21 cellular contexts compared by ENCODE assay signal in the genomic region with DNA sequence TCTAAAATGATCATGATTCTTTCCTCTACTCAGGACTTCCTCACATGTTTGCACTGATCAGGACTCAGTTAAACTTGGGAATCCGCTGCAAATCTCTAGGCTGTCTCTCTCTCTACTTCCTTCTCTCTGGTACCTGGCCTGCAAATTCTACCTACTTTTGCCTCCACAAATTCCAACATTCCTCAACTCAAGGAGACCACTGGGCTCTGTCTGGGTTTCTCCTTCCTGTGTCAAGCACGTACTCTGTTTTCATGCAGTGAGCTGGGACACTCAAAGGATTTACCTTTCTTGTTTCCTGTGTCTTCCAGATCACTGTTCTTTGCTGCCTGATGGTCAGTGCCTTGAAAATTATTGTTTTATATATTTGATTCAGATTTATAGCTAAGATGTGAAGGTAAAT. TPM values are rescaled to one million over a fixed set of nuclear protein-coding genes. Genes with fewer than 3 reads are reported as not detected.
DNase-seq lines count a peak whose midpoint lies in the region; ATAC-seq and TF ChIP-seq lines count a peak whose summit lies in the region.
"Had no signal": no experiment of that assay in that cellular context is flagged by ENCODE, and none has a peak within 500 bp of the region (broad histone marks: within the 10 kb centered on the region; RNA-seq: fewer than 3 reads in every experiment).

No MANE protein-coding gene starts in this region.

- H3K27ac ChIP-seq in HCT116 (ENCODE audit: low read depth, low read length), result no peak overlapping the region
- H3K27ac ChIP-seq: A549; BLaER1 treated with 17β-estradiol and CSF1 and Interleukin-3, amounts not matched to agents 10 nM and 100 nM had no signal

- H3K36me3 Mint-ChIP-seq in nephron progenitor cell (ENCODE audit: low read depth), result no peaks in the 10 kb centered on the region
- H3K36me3 Mint-ChIP-seq: CD14-positive monocyte; CD8-positive, alpha-beta memory T cell had no signal

- no peak overlapping the region for H2AFZ ChIP-seq in HCT116 (ENCODE audit: low read depth, low read length, poor library complexity, severe bottlenecking)

- RAD21 ChIA-PET in HCT116 (lab: Charles Lee; ENCODE audit: low non-redundant PET in 1 of 2, low total read pairs in 2 of 2, uncharacterized antibody in 2 of 2, unreplicated experiment in 2 of 2), result no interaction called here

- no peak for TF ChIP-seq RAD21 in HCT116 (IDR thresholded peaks at IDR 0.05; ENCODE audit: low read depth)

- no peaks in the 10 kb centered on the region for H3K4me1 Mint-ChIP-seq in nephron progenitor cell
- H3K4me1 Mint-ChIP-seq: CD8-positive, alpha-beta memory T cell had no signal

- peaks cover 0 to 22% of the 10 kb centered on the region in 2 experiments; a peak in 2 of 4 replicates for H3K4me1 ChIP-seq in HCT116 (ENCODE audit: control insufficient read depth in 1 of 2, insufficient read depth in 2 of 2, low read length in 2 of 2)
- H3K4me1 ChIP-seq: A549; BE2C; BLaER1 treated with 17β-estradiol and CSF1 and Interleukin-3, amounts not matched to agents 10 nM and 100 nM; HAP-1 had no signal

- ATAC-seq in HCT116 (no peak), GM19351 (IDR thresholded peaks at IDR 0.05; ENCODE audit: unreplicated experiment) (no peak), HG02938 (IDR thresholded peaks at IDR 0.05; ENCODE audit: unreplicated experiment) (no peak), GM18861 (IDR thresholded peaks at IDR 0.05; ENCODE audit: unreplicated experiment) (no peak)
- ATAC-seq: A549, GM12878 had no signal

- no peak for TF ChIP-seq POLR2A in HCT116 (IDR thresholded peaks at IDR 0.05; ENCODE audit: borderline replicate concordance, extremely low read depth, insufficient read depth, insufficient read length)

- no peak overlapping the region for H3K4me3 Mint-ChIP-seq in nephron progenitor cell
- H3K4me3 Mint-ChIP-seq: CD14-positive monocyte; CD4-positive, alpha-beta T cell; CD8-positive, alpha-beta memory T cell had no signal

- TF ChIP-seq CTCF in HCT116 (IDR thresholded peaks at IDR 0.05 in 2 of 3, conservative IDR thresholded peaks at IDR 0.05 in 1 of 3; ENCODE audit: borderline replicate concordance in 1 of 3, insufficient read depth in 1 of 3, low read depth in 2 of 3, low read length in 2 of 3) (no peak), nephron progenitor cell (IDR thresholded peaks at IDR 0.05) (no peak)

- peaks cover 9% of the 10 kb centered on the region for H3K9me3 Mint-ChIP-seq in nephron progenitor cell
- H3K9me3 Mint-ChIP-seq: CD4-positive, alpha-beta T cell; CD8-positive, alpha-beta memory T cell had no signal

- intact Hi-C loops in HCT116 (cut with micrococcal nuclease), result no loop called here

- no peaks in the 10 kb centered on the region for H3K9me2 ChIP-seq in HCT116 (ENCODE audit: insufficient read depth)

- H3K79me2 ChIP-seq in HCT116 (ENCODE audit: insufficient read depth, low read length), result no peaks in the 10 kb centered on the region

- DNase-seq in HCT116 (ENCODE audit: low read depth, low spot score), result no peak
- peak; percentile 59 for DNase-seq in islet precursor cell
- no peak for DNase-seq in nephron progenitor cell
- DNase-seq: 8988T; AML-193; BE2C; CD4-positive, alpha-beta T cell; CD8-positive, alpha-beta memory T cell; DMS 273 treated with DMSO at 0.1 percent for 48 hours; DMS79; EL; GDM1; GOT3 had no signal

- H3K27me3 ChIP-seq in HCT116 (ENCODE audit: insufficient read depth, low read length), result no peaks in the 10 kb centered on the region
- H3K27me3 ChIP-seq: BE2C; BLaER1 treated with 17β-estradiol and CSF1 and Interleukin-3, amounts not matched to agents 10 nM and 100 nM had no signal

- BruUV-seq in HCT116 (replicated peaks; lab: Mats Ljungman, UMichigan), result no TSS peak

- H3K27me3 Mint-ChIP-seq in nephron progenitor cell (ENCODE audit: low read depth, poor library complexity), result peaks cover 19% of the 10 kb centered on the region
- H3K27me3 Mint-ChIP-seq: CD4-positive, alpha-beta T cell had no signal

- peak overlapping the region; percentile 59; the same call in 1 of the 2 replicates for H3K4me2 ChIP-seq in HCT116 (ENCODE audit: low read length)
- H3K4me2 ChIP-seq: A549; BLaER1 treated with 17β-estradiol and CSF1 and Interleukin-3, amounts not matched to agents 10 nM and 100 nM had no signal

- POLR2A ChIA-PET in HCT116 (lab: Charles Lee), result no interaction called here

- H3K9me3 ChIP-seq in HCT116 (ENCODE audit: control insufficient read depth in 1 of 2, insufficient read depth in 1 of 2, low read depth in 1 of 2, low read length in 2 of 2), result no peaks in the 10 kb centered on the region
- H3K9me3 ChIP-seq: A549, BE2C, HAP-1 had no signal

- no peaks in the 10 kb centered on the region for H3K36me3 ChIP-seq in HCT116 (ENCODE audit: control insufficient read depth in 1 of 2, insufficient read depth in 2 of 2, low read length in 2 of 2)
- H3K36me3 ChIP-seq: BE2C; BLaER1 treated with 17β-estradiol and CSF1 and Interleukin-3, amounts not matched to agents 10 nM and 100 nM; HAP-1 had no signal

- no peak overlapping the region for H3K4me3 ChIP-seq in HCT116 (replicated peaks in 1 of 2; ENCODE audit: low read depth in 1 of 2, low read length in 2 of 2)
- H3K4me3 ChIP-seq: A549; BLaER1 treated with 17β-estradiol and CSF1 and Interleukin-3, amounts not matched to agents 10 nM and 100 nM; GM12878; HAP-1 had no signal

- CTCF ChIA-PET in HCT116 (lab: Charles Lee), result no interaction called here

- H3K9ac ChIP-seq in HCT116 (ENCODE audit: low read length), result no peak overlapping the region
- H3K9ac ChIP-seq: BLaER1 treated with 17β-estradiol and CSF1 and Interleukin-3, amounts not matched to agents 10 nM and 100 nM had no signal

- peak overlapping the region; percentile 8 for H3K27ac Mint-ChIP-seq in nephron progenitor cell
- H3K27ac Mint-ChIP-seq: CD4-positive, alpha-beta T cell; CD8-positive, alpha-beta memory T cell had no signal

- no peaks in the 10 kb centered on the region for H4K20me1 ChIP-seq in HCT116 (ENCODE audit: insufficient read depth)
- H4K20me1 ChIP-seq: BLaER1 treated with 17β-estradiol and CSF1 and Interleukin-3, amounts not matched to agents 10 nM and 100 nM had no signal

TF ChIP-seq in HCT116, 20 proteins besides CTCF, POLR2A, EP300 and RAD21 (continues in another document):
- TF ChIP-seq EZH2 (IDR thresholded peaks at IDR 0.05), result no peak
- no peak for TF ChIP-seq EZH2phosphoT487 (IDR thresholded peaks at IDR 0.05; ENCODE audit: borderline replicate concordance)
- no peak for TF ChIP-seq SIN3A (IDR thresholded peaks at IDR 0.05; ENCODE audit: low read depth)
- TF ChIP-seq YY1 (IDR thresholded peaks at IDR 0.05; ENCODE audit: extremely low read depth, insufficient replicate concordance, low read depth, low read length), result no peak
- TF ChIP-seq, protein P1, sequence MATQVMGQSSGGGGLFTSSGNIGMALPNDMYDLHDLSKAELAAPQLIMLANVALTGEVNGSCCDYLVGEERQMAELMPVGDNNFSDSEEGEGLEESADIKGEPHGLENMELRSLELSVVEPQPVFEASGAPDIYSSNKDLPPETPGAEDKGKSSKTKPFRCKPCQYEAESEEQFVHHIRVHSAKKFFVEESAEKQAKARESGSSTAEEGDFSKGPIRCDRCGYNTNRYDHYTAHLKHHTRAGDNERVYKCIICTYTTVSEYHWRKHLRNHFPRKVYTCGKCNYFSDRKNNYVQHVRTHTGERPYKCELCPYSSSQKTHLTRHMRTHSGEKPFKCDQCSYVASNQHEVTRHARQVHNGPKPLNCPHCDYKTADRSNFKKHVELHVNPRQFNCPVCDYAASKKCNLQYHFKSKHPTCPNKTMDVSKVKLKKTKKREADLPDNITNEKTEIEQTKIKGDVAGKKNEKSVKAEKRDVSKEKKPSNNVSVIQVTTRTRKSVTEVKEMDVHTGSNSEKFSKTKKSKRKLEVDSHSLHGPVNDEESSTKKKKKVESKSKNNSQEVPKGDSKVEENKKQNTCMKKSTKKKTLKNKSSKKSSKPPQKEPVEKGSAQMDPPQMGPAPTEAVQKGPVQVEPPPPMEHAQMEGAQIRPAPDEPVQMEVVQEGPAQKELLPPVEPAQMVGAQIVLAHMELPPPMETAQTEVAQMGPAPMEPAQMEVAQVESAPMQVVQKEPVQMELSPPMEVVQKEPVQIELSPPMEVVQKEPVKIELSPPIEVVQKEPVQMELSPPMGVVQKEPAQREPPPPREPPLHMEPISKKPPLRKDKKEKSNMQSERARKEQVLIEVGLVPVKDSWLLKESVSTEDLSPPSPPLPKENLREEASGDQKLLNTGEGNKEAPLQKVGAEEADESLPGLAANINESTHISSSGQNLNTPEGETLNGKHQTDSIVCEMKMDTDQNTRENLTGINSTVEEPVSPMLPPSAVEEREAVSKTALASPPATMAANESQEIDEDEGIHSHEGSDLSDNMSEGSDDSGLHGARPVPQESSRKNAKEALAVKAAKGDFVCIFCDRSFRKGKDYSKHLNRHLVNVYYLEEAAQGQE (IDR thresholded peaks at IDR 0.05; ENCODE audit: low read depth), result no peak
- TF ChIP-seq POLR2AphosphoS5 (IDR thresholded peaks at IDR 0.05; ENCODE audit: low read depth, low read length), result no peak
- no peak for TF ChIP-seq EGR1 (IDR thresholded peaks at IDR 0.05; ENCODE audit: low read depth)
- TF ChIP-seq JUND (IDR thresholded peaks at IDR 0.05), result no peak
- no peak for TF ChIP-seq CBX3 (IDR thresholded peaks at IDR 0.05; ENCODE audit: low read depth)
- TF ChIP-seq CEBPB (IDR thresholded peaks at IDR 0.05; ENCODE audit: low read depth), result no peak
- TF ChIP-seq FOSL1 (IDR thresholded peaks at IDR 0.05; ENCODE audit: low read depth), result no peak
- TF ChIP-seq SP1 (IDR thresholded peaks at IDR 0.05; ENCODE audit: low read depth), result no peak
- TF ChIP-seq ZNF274 (IDR thresholded peaks at IDR 0.05; ENCODE audit: low read depth, low read length), result no peak
- TF ChIP-seq, protein P2, sequence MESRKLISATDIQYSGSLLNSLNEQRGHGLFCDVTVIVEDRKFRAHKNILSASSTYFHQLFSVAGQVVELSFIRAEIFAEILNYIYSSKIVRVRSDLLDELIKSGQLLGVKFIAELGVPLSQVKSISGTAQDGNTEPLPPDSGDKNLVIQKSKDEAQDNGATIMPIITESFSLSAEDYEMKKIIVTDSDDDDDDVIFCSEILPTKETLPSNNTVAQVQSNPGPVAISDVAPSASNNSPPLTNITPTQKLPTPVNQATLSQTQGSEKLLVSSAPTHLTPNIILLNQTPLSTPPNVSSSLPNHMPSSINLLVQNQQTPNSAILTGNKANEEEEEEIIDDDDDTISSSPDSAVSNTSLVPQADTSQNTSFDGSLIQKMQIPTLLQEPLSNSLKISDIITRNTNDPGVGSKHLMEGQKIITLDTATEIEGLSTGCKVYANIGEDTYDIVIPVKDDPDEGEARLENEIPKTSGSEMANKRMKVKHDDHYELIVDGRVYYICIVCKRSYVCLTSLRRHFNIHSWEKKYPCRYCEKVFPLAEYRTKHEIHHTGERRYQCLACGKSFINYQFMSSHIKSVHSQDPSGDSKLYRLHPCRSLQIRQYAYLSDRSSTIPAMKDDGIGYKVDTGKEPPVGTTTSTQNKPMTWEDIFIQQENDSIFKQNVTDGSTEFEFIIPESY (IDR thresholded peaks at IDR 0.05; ENCODE audit: extremely low read depth, insufficient replicate concordance, low read length), result no peak
- TF ChIP-seq ELF1 (IDR thresholded peaks at IDR 0.05; ENCODE audit: borderline replicate concordance, low read depth), result no peak

RNA-seq across cellular contexts. Expression of a gene that starts 45.9 kb away (rescaled TPM):
- total RNA-seq in HCT116 (2021; ENCODE audit: unreplicated experiment), result 0.30 TPM
- 0.05 and 0.07 TPM in 2 replicates for polyA plus RNA-seq in HCT116 (2012)

RNA-seq across cellular contexts. Expression of a gene that starts 54.4 kb away (rescaled TPM):
- total RNA-seq in HCT116 (2021; ENCODE audit: unreplicated experiment), result 101 TPM
- 52.4 and 54.0 TPM in 2 replicates for polyA plus RNA-seq in HCT116 (2012)
